Comparison of ENCODE assay signal across 11 cellular contexts in the genomic region with DNA sequence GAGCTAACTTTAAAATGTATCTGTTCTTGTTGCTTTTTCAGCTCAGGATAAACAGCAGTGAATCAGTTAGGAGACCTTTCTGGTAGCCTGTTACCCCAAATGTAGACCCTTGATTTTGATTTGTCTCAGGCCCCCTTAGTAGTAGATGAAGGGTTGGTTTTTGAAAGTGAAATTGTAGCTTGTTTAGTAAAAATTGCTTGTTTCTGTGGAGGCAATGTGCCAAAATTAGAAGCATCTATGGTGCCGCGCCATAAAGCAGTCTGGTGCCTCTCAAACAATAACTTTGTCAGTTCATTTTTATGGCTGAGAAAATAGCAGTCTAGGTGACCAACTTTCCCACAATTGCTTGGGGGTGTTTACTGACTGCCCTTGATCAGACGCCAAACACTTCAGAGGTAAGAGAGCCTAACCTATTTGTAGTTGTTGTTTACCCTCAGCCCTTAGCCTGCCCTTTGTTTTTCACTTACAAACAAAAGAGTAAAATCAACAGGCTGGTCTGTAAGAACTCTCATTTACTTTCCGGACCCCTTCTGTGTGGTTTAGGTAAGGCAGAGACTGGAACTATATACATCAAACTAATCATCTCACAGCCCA.
DNase-seq lines count a peak whose midpoint lies in the region; ATAC-seq and TF ChIP-seq lines count a peak whose summit lies in the region.
"Had no signal": no experiment of that assay in that cellular context is flagged by ENCODE, and none has a peak within 500 bp of the region (broad histone marks: within the 10 kb centered on the region; RNA-seq: fewer than 3 reads in every experiment).

No MANE protein-coding gene starts in this region.

- H3K4me2 ChIP-seq in PC-3 (ENCODE audit: low read length): no peak overlapping the region

- no peaks in the 10 kb centered on the region for H3K27me3 ChIP-seq in PC-3 (ENCODE audit: low read length)
- H3K27me3 ChIP-seq: gastrocnemius medialis had no signal

- H3K4me3 ChIP-seq in mucosa of descending colon: no peak overlapping the region
- H3K4me3 ChIP-seq in PC-3 (ENCODE audit: low read length): no peak overlapping the region
- H3K4me3 ChIP-seq: gastrocnemius medialis had no signal

- CTCF ChIA-PET in PC-3 (lab: Charles Lee): no interaction called here

- H3K4me1 ChIP-seq in mucosa of descending colon (ENCODE audit: low read depth): peaks cover 23% of the 10 kb centered on the region
- peaks cover 38% of the 10 kb centered on the region for H3K4me1 ChIP-seq in PC-3 (ENCODE audit: insufficient read depth, low read length)

- no peaks in the 10 kb centered on the region for H3K9me3 ChIP-seq in mucosa of descending colon
- no peaks in the 10 kb centered on the region for H3K9me3 ChIP-seq in PC-3 (ENCODE audit: low read length)
- H3K9me3 ChIP-seq: gastrocnemius medialis had no signal

- intact Hi-C loops in mucosa of descending colon (cut with DNase I, micrococcal nuclease) (no loop called here), PC-3 (cut with micrococcal nuclease) (no loop called here)

- ATAC-seq in mucosa of descending colon: peak; percentile 71
- ATAC-seq in GM21825 (IDR thresholded peaks at IDR 0.05; ENCODE audit: unreplicated experiment): no peak
- no peak for ATAC-seq in PC-3
- ATAC-seq: naive thymus-derived CD4-positive, alpha-beta T cell had no signal

- H3K27ac ChIP-seq in PC-3 (ENCODE audit: low read length): no peak overlapping the region

- H2AFZ ChIP-seq in PC-3 (ENCODE audit: low read length): no peak overlapping the region

- H3K9ac ChIP-seq in PC-3 (ENCODE audit: low read length): no peak overlapping the region

- H3K36me3 ChIP-seq in mucosa of descending colon (ENCODE audit: low read depth) (no peaks in the 10 kb centered on the region), PC-3 (ENCODE audit: low read depth, low read length) (no peaks in the 10 kb centered on the region)
- H3K36me3 ChIP-seq: gastrocnemius medialis had no signal

- peaks cover 87% of the 10 kb centered on the region for H3K79me2 ChIP-seq in PC-3 (ENCODE audit: low read length)

- TF ChIP-seq POLR2A in erythroblast (IDR thresholded peaks at IDR 0.05; ENCODE audit: low read length): no peak

- TF ChIP-seq CTCF in mucosa of descending colon (IDR thresholded peaks at IDR 0.05): no peak
- no peak for TF ChIP-seq CTCF in PC-3 (conservative IDR thresholded peaks at IDR 0.05; ENCODE audit: low read depth, low read length)

- H4K20me1 ChIP-seq in PC-3 (ENCODE audit: low read length): 0 out of 2 replicates have a peak, but pooled peaks cover 4% of the 10 kb centered on the region

- POLR2A ChIA-PET in PC-3 (lab: Charles Lee; ENCODE audit: unreplicated experiment): interaction anchor here (0.7 kb wide), 1 partner anchor 175 kb away, joined by 3 read pairs; no protein-coding TSS in a partner anchor

- peak; percentile 88 for DNase-seq in DMS79 treated with DMSO at 0.1 percent for 48 hours (lab: John Stamatoyannopoulos, UW)
- peak; percentile 62 for DNase-seq in NCI-H1092 treated with DMSO at 0.1 percent for 48 hours (lab: John Stamatoyannopoulos, UW)
- peak; percentile 80 for DNase-seq in NCI-H748 treated with DMSO at 0.1 percent for 48 hours (lab: John Stamatoyannopoulos, UW)
- peak in 1 of 3 donors; percentile 32 for DNase-seq in mucosa of descending colon
- no peak for DNase-seq in PC-3
- no peak for DNase-seq in erythroblast (lab: John Stamatoyannopoulos, UW)
- DNase-seq in ACHN: no peak
- DNase-seq: effector memory CD4-positive, alpha-beta T cell; gastrocnemius medialis; naive thymus-derived CD4-positive, alpha-beta T cell had no signal

- no peaks in the 10 kb centered on the region for H3K9me2 ChIP-seq in PC-3 (replicated peaks; ENCODE audit: low read length)

- no TSS peak for BruUV-seq in PC-3 (replicated peaks; lab: Mats Ljungman, UMichigan)

- in situ Hi-C loops in ACHN (cut with HindIII; ENCODE audit: low pct_ligation_motif_present, low pct_unique_long_range_greater_than_20kb, low sequenced_read_pairs): no loop called here

- H3F3A ChIP-seq in PC-3 (ENCODE audit: low read length, unreplicated experiment): no peaks in the 10 kb centered on the region

Comparison
In these comparisons a context has a peak if more than half of its experiments do, and no peak if none do; other contexts are left out.
1. DNase-seq: peak in DMS79 treated with DMSO at 0.1 percent for 48 hours (single experiment), NCI-H1092 treated with DMSO at 0.1 percent for 48 hours (single experiment) and NCI-H748 treated with DMSO at 0.1 percent for 48 hours (single experiment); none in PC-3 (single experiment), erythroblast (0 of 2) and ACHN (single experiment).